ENCODE assay signal across 23 cellular contexts in the genomic region with DNA sequence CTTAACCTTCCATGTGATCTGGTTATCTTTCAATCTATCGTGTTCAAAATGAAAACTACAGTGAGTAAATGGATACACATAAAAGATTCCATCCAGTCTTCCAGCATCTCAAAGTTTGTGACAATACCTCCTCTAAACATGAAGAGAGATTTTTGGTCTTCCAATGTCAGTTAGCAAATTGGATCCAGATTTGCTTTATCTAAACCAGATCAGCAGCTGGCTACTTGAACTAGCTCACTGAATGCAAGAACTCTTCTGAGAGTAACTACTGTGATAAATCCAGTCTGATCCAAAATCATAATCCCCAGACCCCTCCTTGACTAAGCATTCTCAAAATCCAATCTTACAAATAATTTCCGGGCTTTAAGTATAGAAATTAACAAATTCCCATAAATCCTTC.
A peak's percentile ranks its signal among the peaks of the same experiment; 100 is the strongest.
DNase-seq lines count a peak whose midpoint lies in the region; FAIRE-seq and TF ChIP-seq lines count a peak whose summit lies in the region.
"Had no signal": no experiment of that assay in that cellular context is flagged by ENCODE, and none has a peak within 500 bp of the region (broad histone marks: within the 10 kb centered on the region; RNA-seq: fewer than 3 reads in every experiment).

No MANE protein-coding gene starts in this region.

- peaks cover 3% of the 10 kb centered on the region for H3K36me3 Mint-ChIP-seq in astrocyte (ENCODE audit: low read depth, unreplicated experiment)
- H3K36me3 Mint-ChIP-seq in MCF 10A (ENCODE audit: insufficient read depth, unreplicated experiment): no peaks in the 10 kb centered on the region
- H3K36me3 Mint-ChIP-seq: CD4-positive, CD25-positive, alpha-beta regulatory T cell; CD8-positive, alpha-beta T cell had no signal

- no TSS peak for BruUV-seq in MCF 10A (replicated peaks; lab: Mats Ljungman, UMichigan)

- H3K27ac Mint-ChIP-seq in astrocyte (ENCODE audit: unreplicated experiment): peak overlapping the region; percentile 99
- H3K27ac Mint-ChIP-seq in MCF 10A (ENCODE audit: low read depth, unreplicated experiment): no peak overlapping the region
- H3K27ac Mint-ChIP-seq: B cell; CD4-positive, CD25-positive, alpha-beta regulatory T cell; CD8-positive, alpha-beta T cell had no signal

- H3K4me3 ChIP-seq in astrocyte (ENCODE audit: insufficient read depth, low read depth, low read length) (no peak overlapping the region), smooth muscle cell (no peak overlapping the region)
- H3K4me3 ChIP-seq: BLaER1, GM12878, GM23248 had no signal

- peaks cover 21% of the 10 kb centered on the region for H3K4me1 Mint-ChIP-seq in astrocyte (ENCODE audit: low read depth, unreplicated experiment)
- H3K4me1 Mint-ChIP-seq in MCF 10A (ENCODE audit: insufficient read depth, unreplicated experiment): no peaks in the 10 kb centered on the region
- H3K4me1 Mint-ChIP-seq: B cell; CD4-positive, CD25-positive, alpha-beta regulatory T cell had no signal

- H3K79me2 ChIP-seq in astrocyte (ENCODE audit: insufficient read depth, low read length) (no peaks in the 10 kb centered on the region), smooth muscle cell (ENCODE audit: low read depth) (no peaks in the 10 kb centered on the region)

- H3K36me3 ChIP-seq in astrocyte (ENCODE audit: insufficient read depth, low read length) (no peaks in the 10 kb centered on the region), smooth muscle cell (ENCODE audit: low read depth) (no peaks in the 10 kb centered on the region)
- H3K36me3 ChIP-seq: BLaER1 had no signal

- 88% methylated on average over 2 of the region's 2 CpGs for WGBS in smooth muscle cell (ENCODE audit: low lambda C conversion rate)

- H3K4me3 Mint-ChIP-seq in astrocyte (ENCODE audit: unreplicated experiment): no peak overlapping the region
- no peak overlapping the region for H3K4me3 Mint-ChIP-seq in MCF 10A (ENCODE audit: unreplicated experiment)
- H3K4me3 Mint-ChIP-seq: B cell; CD4-positive, CD25-positive, alpha-beta regulatory T cell; CD8-positive, alpha-beta T cell had no signal

- FAIRE-seq in D721Med (lab: Jason Lieb, UNC) (peak; percentile 6), astrocyte (lab: Jason Lieb, UNC) (no peak)
- FAIRE-seq: GM12878, GM19239, H1 had no signal

- no peak for TF ChIP-seq CTCF in D721Med (IDR thresholded peaks at IDR 0.05; ENCODE audit: insufficient read depth, missing control alignments)
- no peak for TF ChIP-seq CTCF in astrocyte (IDR thresholded peaks at IDR 0.05; ENCODE audit: insufficient read depth, low read depth, low read length)
- no peak for TF ChIP-seq CTCF in smooth muscle cell (IDR thresholded peaks at IDR 0.05; ENCODE audit: borderline replicate concordance, insufficient read depth, poor library complexity, severe bottlenecking)
- TF ChIP-seq CTCF in MCF 10A (IDR thresholded peaks at IDR 0.05; ENCODE audit: unreplicated experiment): no peak

- H3K27me3 Mint-ChIP-seq in astrocyte (ENCODE audit: low read depth, unreplicated experiment) (no peaks in the 10 kb centered on the region), MCF 10A (ENCODE audit: insufficient read depth, unreplicated experiment) (no peaks in the 10 kb centered on the region)
- H3K27me3 Mint-ChIP-seq: B cell; CD4-positive, CD25-positive, alpha-beta regulatory T cell had no signal

- CTCF ChIA-PET in MCF 10A (lab: Yijun Ruan, JAX): no interaction called here

- H3K27me3 ChIP-seq in astrocyte (ENCODE audit: insufficient read depth, low read length) (no peaks in the 10 kb centered on the region), smooth muscle cell (ENCODE audit: low read depth) (no peaks in the 10 kb centered on the region)
- H3K27me3 ChIP-seq: BLaER1 had no signal

- H4K20me1 ChIP-seq in astrocyte (ENCODE audit: insufficient read depth, low read length): no peaks in the 10 kb centered on the region
- H4K20me1 ChIP-seq in smooth muscle cell (ENCODE audit: low read depth): no peaks in the 10 kb centered on the region
- H4K20me1 ChIP-seq: BLaER1 had no signal

- H3K9me3 ChIP-seq in astrocyte (ENCODE audit: insufficient read depth, low read depth, low read length) (no peaks in the 10 kb centered on the region), smooth muscle cell (replicated peaks; ENCODE audit: low read depth) (no peaks in the 10 kb centered on the region)
- H3K9me3 ChIP-seq: BLaER1, Caco-2 had no signal

- no peak overlapping the region for H3K9ac ChIP-seq in astrocyte (ENCODE audit: low read length)
- no peak overlapping the region for H3K9ac ChIP-seq in smooth muscle cell (ENCODE audit: low read depth)
- H3K9ac ChIP-seq: BLaER1, GM23248 had no signal

- H3K4me2 ChIP-seq in astrocyte (ENCODE audit: low read length) (no peak overlapping the region), smooth muscle cell (no peak overlapping the region)
- H3K4me2 ChIP-seq: BLaER1 had no signal

- H3F3A ChIP-seq in smooth muscle cell (ENCODE audit: low read depth): peaks cover 4% of the 10 kb centered on the region

- H3K4me1 ChIP-seq in astrocyte (ENCODE audit: insufficient read depth, low read length) (peaks cover 7% of the 10 kb centered on the region), smooth muscle cell (ENCODE audit: low read depth) (no peaks in the 10 kb centered on the region)
- H3K4me1 ChIP-seq: BLaER1, Caco-2 had no signal

- intact Hi-C loops in MCF 10A (cut with micrococcal nuclease): no loop called here

- H3K9me3 Mint-ChIP-seq in astrocyte (ENCODE audit: unreplicated experiment): peaks cover 5% of the 10 kb centered on the region
- no peaks in the 10 kb centered on the region for H3K9me3 Mint-ChIP-seq in MCF 10A (ENCODE audit: unreplicated experiment)

- POLR2A ChIA-PET in MCF 10A (lab: Yijun Ruan, JAX): interaction anchor here (0.6 kb wide), 1 partner anchor 52 kb away, joined by 3 read pairs; no protein-coding TSS in a partner anchor

- H2AFZ ChIP-seq in astrocyte (ENCODE audit: low read depth, low read length) (no peak overlapping the region), smooth muscle cell (ENCODE audit: low read depth) (peak overlapping the region; percentile 28)
- H2AFZ ChIP-seq: GM23248 had no signal

- H3K27ac ChIP-seq in astrocyte (ENCODE audit: low read depth, low read length): no peak overlapping the region
- peak overlapping the region; percentile 85 for H3K27ac ChIP-seq in smooth muscle cell (ENCODE audit: low read depth)
- H3K27ac ChIP-seq: BLaER1, C4-2B, GM23248 had no signal

- no peak for DNase-seq in D721Med (ENCODE audit: insufficient read length, low spot score)
- DNase-seq in SK-N-DZ (ENCODE audit: low spot score): peak; percentile 21
- DNase-seq in astrocyte (ENCODE audit: low read depth): no peak
- no peak for DNase-seq in smooth muscle cell (lab: John Stamatoyannopoulos, UW; ENCODE audit: unreplicated experiment)
- DNase-seq in MCF 10A (ENCODE audit: unreplicated experiment): no peak
- no peak for DNase-seq in NCI-H2196 (lab: John Stamatoyannopoulos, UW; ENCODE audit: unreplicated experiment)
- no peak for DNase-seq in stimulated activated CD4-positive, alpha-beta T cell treated with anti-CD3 and anti-CD28 coated beads, Interleukin-15, amount 100 ng/mL, for 24 hours
- DNase-seq: Caco-2; CD4-positive, CD25-positive, alpha-beta regulatory T cell; CD8-positive, alpha-beta T cell; DMS 273 treated with DMSO at 0.1 percent for 48 hours; DMS79; EL; GDM1; GM23248; H7; HCEC 1CT had no signal
